Comparison of ENCODE assay signal across 8 cellular contexts in the genomic region with DNA sequence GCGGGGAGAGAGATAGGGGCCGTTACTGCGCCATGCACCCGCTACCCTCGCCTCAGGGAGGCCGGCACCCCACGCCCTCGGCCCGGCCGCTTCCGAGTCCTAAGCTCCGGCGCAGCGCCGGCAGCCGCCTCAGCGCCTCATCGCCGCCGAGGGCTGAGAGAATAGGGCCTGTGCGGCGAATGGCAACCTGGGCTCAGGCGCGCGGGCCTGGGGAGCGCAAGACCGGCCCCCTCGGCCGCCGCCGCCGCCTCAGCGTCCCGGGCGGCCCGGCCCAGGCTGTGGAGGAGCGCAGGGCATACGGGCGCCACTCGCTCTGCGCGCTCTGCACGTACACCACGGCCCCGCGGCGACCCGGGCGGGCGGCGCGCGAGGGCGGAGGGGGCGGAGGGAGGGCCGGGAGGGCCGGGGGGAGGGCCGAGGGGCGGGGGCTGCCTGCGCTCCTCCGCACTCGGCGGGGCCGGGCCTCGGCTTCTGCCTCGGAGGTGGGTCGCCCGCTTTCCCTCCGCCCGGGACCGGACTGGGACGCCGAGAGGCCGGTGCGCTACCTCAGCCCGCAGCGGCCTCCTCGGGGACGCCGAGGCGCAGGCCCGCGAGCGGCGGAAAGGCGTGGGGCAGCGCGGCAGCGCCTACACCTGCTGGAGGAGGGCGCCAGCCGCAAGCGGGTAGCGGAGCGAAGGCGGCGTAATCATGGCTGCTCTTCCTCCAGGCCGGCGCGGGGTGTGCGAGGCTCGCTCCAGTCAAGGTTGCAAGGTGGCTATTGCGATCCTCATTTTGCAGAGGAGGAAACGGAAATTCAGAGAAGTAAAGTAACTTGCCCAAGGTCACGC. TPM values are rescaled to one million over a fixed set of nuclear protein-coding genes. Genes with fewer than 3 reads are reported as not detected.
DNase-seq lines count a peak whose midpoint lies in the region; ATAC-seq and TF ChIP-seq lines count a peak whose summit lies in the region.

EGLN1 (minus strand) TSS at position 317 of the 827 bp plus-strand sequence. CDS start 399 bp downstream, outside the sequence.

- no peaks in the 10 kb centered on the region for H3K36me3 Mint-ChIP-seq in IgD-negative memory B cell
- H3K36me3 Mint-ChIP-seq in activated T-cell treated with anti-CD3 and anti-CD28 coated beads, Interleukin-2, amount 50 U/mL, for 4 hours (ENCODE audit: insufficient read depth) = peaks cover 7% of the 10 kb centered on the region

- intact Hi-C loops in Panc1 (cut with micrococcal nuclease; ENCODE audit: unreplicated experiment) = loop anchor here (2.0 kb wide), 1 partner anchor 107 kb away; the partner anchor contains the start of gene TSNAX

- ATAC-seq in GM21576 (IDR thresholded peaks at IDR 0.05; ENCODE audit: unreplicated experiment) (peak; percentile 73), Panc1 (peak; percentile 94), esophagus mucosa (peak; percentile 94)
- ATAC-seq in activated T-cell treated with anti-CD3 and anti-CD28 coated beads, Interleukin-2, amount 50 U/mL, for 4 hours = peak; percentile 85 to 87

- BruUV-seq in Panc1 (replicated peaks; lab: Mats Ljungman, UMichigan) = no TSS peak

- CTCF ChIA-PET in Panc1 (lab: Charles Lee) = no interaction called here

- H3K9me3 ChIP-seq in Panc1 (ENCODE audit: control insufficient read depth, insufficient read depth, low read depth, low read length) = no peaks in the 10 kb centered on the region

- H3K9me3 Mint-ChIP-seq in IgD-negative memory B cell = no peaks in the 10 kb centered on the region
- no peaks in the 10 kb centered on the region for H3K9me3 Mint-ChIP-seq in activated T-cell treated with anti-CD3 and anti-CD28 coated beads, Interleukin-2, amount 50 U/mL, for 4 hours

- peak within 1 kb of the TSS; percentile 90 to 99 (median 98) for H3K4me3 Mint-ChIP-seq in IgD-negative memory B cell
- peak within 1 kb of the TSS; percentile 90 for H3K4me3 Mint-ChIP-seq in activated T-cell treated with anti-CD3 and anti-CD28 coated beads, Interleukin-2, amount 50 U/mL, for 4 hours

- H3K27ac Mint-ChIP-seq in IgD-negative memory B cell = peak within 1 kb of the TSS; percentile 80 to 95 (median 90)

- H3K27me3 Mint-ChIP-seq in IgD-negative memory B cell = no peaks in the 10 kb centered on the region
- H3K27me3 Mint-ChIP-seq in activated T-cell treated with anti-CD3 and anti-CD28 coated beads, Interleukin-2, amount 50 U/mL, for 4 hours (ENCODE audit: low read depth) = no peaks in the 10 kb centered on the region

- H3K4me1 Mint-ChIP-seq in IgD-negative memory B cell = peaks cover 29 to 44% (median 40%) of the 10 kb centered on the region in 3 donors
- peaks cover 45% of the 10 kb centered on the region for H3K4me1 Mint-ChIP-seq in activated T-cell treated with anti-CD3 and anti-CD28 coated beads, Interleukin-2, amount 50 U/mL, for 4 hours (ENCODE audit: low read depth)

- in situ Hi-C loops in Panc1 (cut with HindIII; ENCODE audit: low pct_unique_long_range_greater_than_20kb, low sequenced_read_pairs) = no loop called here

- H3K27ac ChIP-seq in Panc1 (ENCODE audit: low read length) = peak within 1 kb of the TSS; percentile 95

- DNase-seq in DMS53 (lab: John Stamatoyannopoulos, UW) (peak; percentile 95), Panc1 (ENCODE audit: low read depth, low spot score) (peak; percentile 62), myocyte (ENCODE audit: low read depth) (peak; percentile 79)
- peak; percentile 80 for DNase-seq in activated T-cell treated with anti-CD3 and anti-CD28 coated beads, Interleukin-2, amount 50 U/mL, for 4 hours
- peak; percentile 52 to 84 for DNase-seq in stimulated activated CD8-positive, alpha-beta memory T cell treated with anti-CD3 and anti-CD28 coated beads, Interleukin-7, amount 100 ng/mL, for 4 hours (ENCODE audit: low read depth in 2 of 2)

- peaks cover 4% of the 10 kb centered on the region; the same call in 1 of the 2 replicates for H3K36me3 ChIP-seq in Panc1 (ENCODE audit: control insufficient read depth, insufficient read depth, low read length)

- peaks cover 38% of the 10 kb centered on the region for H3K4me1 ChIP-seq in Panc1 (ENCODE audit: control insufficient read depth, insufficient read depth, low read length)

- peak; percentile 62 for TF ChIP-seq CTCF in Panc1 (IDR thresholded peaks at IDR 0.05)

- H3K4me3 ChIP-seq in Panc1 (ENCODE audit: low read depth in 2 of 2, low read length in 2 of 2) = peak within 1 kb of the TSS; percentile 72 to 79

- H3K27me3 ChIP-seq in Panc1 (ENCODE audit: control insufficient read depth, insufficient read depth, low read length) = no peaks in the 10 kb centered on the region

- POLR2A ChIA-PET in Panc1 (lab: Charles Lee) = no interaction called here

RNA-seq across cellular contexts. Expression of gene EGLN1, which starts in this region (rescaled TPM):
- polyA plus RNA-seq in IgD-negative memory B cell = 32.8 TPM
- total RNA-seq in Panc1 (2021; ENCODE audit: unreplicated experiment) = 29.0 TPM
- polyA plus RNA-seq in Panc1 (2012; ENCODE audit: insufficient read length) = 18.5 TPM
- 10 to 100 TPM; 11.9 to 14.0 (median 13.4) TPM for total RNA-seq in activated T-cell treated with anti-CD3 and anti-CD28 coated beads, Interleukin-2, amount 50 U/mL, for 4 hours
- 16.7 TPM for total RNA-seq in esophagus mucosa
- total RNA-seq in myocyte = 23.4 and 27.8 TPM in 2 replicates
- 21.6 TPM for polyA plus RNA-seq in myocyte (2012)

Comparison
In these comparisons a context has a peak if more than half of its experiments do, and no peak if none do; other contexts are left out.
1. Peak in every context shown above with its lines: DNase-seq, ATAC-seq, H3K4me3 ChIP-seq and H3K27ac ChIP-seq.